Comparison of ENCODE assay signal across 13 cellular contexts in the genomic region with DNA sequence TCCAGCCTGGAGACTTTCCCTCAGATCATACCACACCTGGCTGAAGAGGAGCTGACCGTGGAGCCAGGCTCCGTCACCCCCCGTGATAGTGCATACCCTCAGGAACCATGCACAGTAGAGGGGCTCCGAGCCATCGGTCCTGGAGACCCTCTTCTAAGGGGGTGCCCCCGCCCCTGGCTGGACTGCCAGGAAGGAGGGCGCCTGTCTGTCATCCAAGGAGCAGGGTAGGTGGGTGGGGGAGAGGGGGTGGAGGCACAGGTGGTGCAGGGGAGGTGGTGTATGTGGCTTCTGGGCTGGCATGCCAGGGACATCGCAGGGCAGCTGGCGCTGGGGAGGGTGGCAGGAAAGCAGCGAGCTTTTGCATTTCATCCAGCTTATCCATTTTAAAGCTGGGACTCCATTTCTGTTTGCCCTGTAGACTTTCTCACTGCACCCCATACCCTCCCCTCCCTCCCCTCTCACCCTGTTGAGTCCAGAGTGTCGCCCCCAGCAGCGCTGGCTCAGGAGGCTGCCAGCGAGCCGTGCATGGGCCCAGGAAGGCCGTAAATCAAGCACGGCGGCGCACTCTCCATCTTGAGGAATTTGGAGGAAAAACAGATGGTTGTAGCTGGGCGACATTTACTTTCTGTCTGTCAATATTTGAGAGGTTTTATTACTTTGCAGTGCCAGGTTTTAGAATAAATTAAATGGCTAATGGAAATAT. TPM values are rescaled to one million over a fixed set of nuclear protein-coding genes. Genes with fewer than 3 reads are reported as not detected.
DNase-seq lines count a peak whose midpoint lies in the region; ATAC-seq and TF ChIP-seq lines count a peak whose summit lies in the region.
"Had no signal": no experiment of that assay in that cellular context is flagged by ENCODE, and none has a peak within 500 bp of the region (broad histone marks: within the 10 kb centered on the region; RNA-seq: fewer than 3 reads in every experiment).

No MANE protein-coding gene starts in this region.

- H3K27me3 ChIP-seq in body of pancreas: no peaks in the 10 kb centered on the region
- no peaks in the 10 kb centered on the region for H3K27me3 ChIP-seq in muscle layer of colon (ENCODE audit: control insufficient read depth in 1 of 2, insufficient read depth in 2 of 2, low read length in 2 of 2)
- H3K27me3 ChIP-seq in tibial nerve: no peaks in the 10 kb centered on the region

- H3K36me3 ChIP-seq in body of pancreas (replicated peaks in 1 of 2; ENCODE audit: insufficient read depth in 1 of 2, low read depth in 2 of 2): no peaks in the 10 kb centered on the region
- no peaks in the 10 kb centered on the region for H3K36me3 ChIP-seq in muscle layer of colon (ENCODE audit: insufficient read depth, low read length)
- H3K36me3 ChIP-seq in tibial nerve: no peaks in the 10 kb centered on the region

- H3K9ac ChIP-seq in muscle layer of colon (ENCODE audit: low read length): no peak overlapping the region

- TF ChIP-seq EP300 in tibial nerve (IDR thresholded peaks at IDR 0.05): no peak

- H3K27ac ChIP-seq in body of pancreas (peak overlapping the region in 2 of 4 donors; percentile 50 to 61), muscle layer of colon (ENCODE audit: low read depth, low read length) (peak overlapping the region; percentile 76), tibial nerve (peak overlapping the region in 3 of 4 donors; percentile 27 to 76 (median 73))

- H3K4me1 ChIP-seq in body of pancreas (peaks cover 29% of the 10 kb centered on the region), muscle layer of colon (ENCODE audit: insufficient read depth, low read length) (peaks cover 45% of the 10 kb centered on the region), tibial nerve (peaks cover 0 to 33% (median 15%) of the 10 kb centered on the region in 4 donors)

- 74 to 79% methylated on average over 17 to 19 of the region's 19 CpGs for WGBS in body of pancreas, 2 donors
- WGBS in tibial nerve, 2 donors: 76 to 79% methylated on average over 15 to 18 of the region's 19 CpGs

- intact Hi-C loops in body of pancreas (cut with DNase I): no loop called here

- H3K9me3 ChIP-seq in body of pancreas (no peaks in the 10 kb centered on the region), muscle layer of colon (ENCODE audit: low read length) (no peaks in the 10 kb centered on the region), tibial nerve (no peaks in the 10 kb centered on the region)

- no peak for TF ChIP-seq CTCF in body of pancreas (IDR thresholded peaks at IDR 0.05)
- TF ChIP-seq CTCF in tibial nerve (IDR thresholded peaks at IDR 0.05): no peak

- TF ChIP-seq POLR2A in body of pancreas (IDR thresholded peaks at IDR 0.05) (no peak), tibial nerve (IDR thresholded peaks at IDR 0.05) (no peak)

- no peak overlapping the region for H3K4me3 ChIP-seq in body of pancreas
- H3K4me3 ChIP-seq in muscle layer of colon (ENCODE audit: low read depth in 1 of 2, low read length in 2 of 2): no peak overlapping the region
- no peak overlapping the region for H3K4me3 ChIP-seq in tibial nerve

- peak; percentile 10 for DNase-seq in M059J (ENCODE audit: low read depth)
- peak in 1 of 4 donors; percentile 13 for DNase-seq in body of pancreas
- no peak for DNase-seq in tibial nerve (ENCODE audit: low spot score in 2 of 2)
- DNase-seq in stimulated activated CD4-positive, alpha-beta T cell treated with anti-CD3 and anti-CD28 coated beads, Interleukin-2, amount 100 ng/mL, for 48 hours: no peak
- DNase-seq: activated T-cell treated with anti-CD3 and anti-CD28 coated beads for 4 hours; effector memory CD4-positive, alpha-beta T cell; SHP77 treated with DMSO at 0.1 percent for 48 hours; stimulated activated CD4-positive, alpha-beta T cell treated with anti-CD3 and anti-CD28 coated beads, Interleukin-2, amount 100 ng/mL, for 24 hours; stimulated activated naive B cell treated with anti-CD40 and anti-IgM and Interleukin-4, amounts not matched to agents 10 μg/mL and 1 μg/mL and 100 μg/mL, for 72 hours had no signal

- ATAC-seq in body of pancreas (peak; percentile 43), GM19023 (IDR thresholded peaks at IDR 0.05; ENCODE audit: unreplicated experiment) (no peak), GM21528 (IDR thresholded peaks at IDR 0.05; ENCODE audit: low FRiP score, unreplicated experiment) (no peak)
- ATAC-seq: left lobe of liver; stimulated activated naive B cell treated with anti-CD40 and anti-IgM and Interleukin-4, amounts not matched to agents 10 μg/mL and 1 μg/mL and 100 μg/mL, for 72 hours had no signal

RNA-seq across cellular contexts. Expression of a gene that starts 56.2 kb away (rescaled TPM):
- 11.9 and 17.6 TPM in 2 replicates for total RNA-seq in M059J (2014; rRNA removed; shearing (Covaris generic))
- total RNA-seq in body of pancreas: 10 to 100 TPM; 25.4 to 44.8 TPM
- total RNA-seq in tibial nerve: 10 to 100 TPM; 21.6 to 51.6 (median 39.3) TPM
